9 cellular contexts compared by ENCODE assay signal in the genomic region with DNA sequence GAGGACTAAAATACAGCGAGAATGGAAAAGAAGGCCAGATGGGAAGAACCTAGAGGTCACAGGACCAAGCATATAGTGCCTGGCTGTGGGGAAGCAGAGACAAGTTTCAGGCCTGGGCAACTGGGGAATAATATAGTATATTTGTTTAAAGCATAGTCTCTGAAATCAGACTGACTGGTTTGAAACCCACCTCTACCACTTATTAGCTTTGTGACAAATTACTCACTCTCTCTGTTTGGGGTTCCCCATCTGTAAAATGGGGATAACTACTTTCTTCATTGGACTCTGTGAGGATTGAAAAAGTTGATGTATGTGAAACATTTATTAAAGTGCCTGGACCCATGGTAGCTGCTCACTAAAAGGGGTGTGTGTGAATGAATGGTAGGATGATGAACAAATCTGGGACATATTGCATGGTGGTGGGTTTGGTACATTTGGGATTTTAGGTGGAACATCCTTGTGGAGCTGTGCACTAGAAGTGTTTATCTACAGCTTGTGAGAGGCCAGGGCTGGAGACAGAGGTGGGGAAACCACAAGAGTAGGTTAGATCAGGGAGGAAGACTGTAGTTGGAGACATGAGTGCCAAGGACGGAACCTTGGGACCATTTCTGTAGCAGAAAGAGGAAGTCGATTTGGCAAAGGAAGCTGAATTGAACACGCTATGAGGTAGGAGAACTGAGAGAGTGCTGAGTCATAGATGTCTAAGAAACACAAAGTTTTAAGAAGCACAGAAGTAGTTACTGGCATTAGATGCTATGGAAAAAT. TPM values are rescaled to one million over a fixed set of nuclear protein-coding genes. Genes with fewer than 3 reads are reported as not detected.
DNase-seq lines count a peak whose midpoint lies in the region; ATAC-seq and TF ChIP-seq lines count a peak whose summit lies in the region.
"Had no signal": no experiment of that assay in that cellular context is flagged by ENCODE, and none has a peak within 500 bp of the region (broad histone marks: within the 10 kb centered on the region; RNA-seq: fewer than 3 reads in every experiment).

No MANE protein-coding gene starts in this region.

- no peak for TF ChIP-seq EP300 in esophagus muscularis mucosa (IDR thresholded peaks at IDR 0.05)

- H3K9me3 ChIP-seq in esophagus muscularis mucosa, result no peaks in the 10 kb centered on the region

- H3K4me3 Mint-ChIP-seq in stimulated activated naive B cell treated with anti-CD40 and anti-IgM and Interleukin-4, amounts not matched to agents 10 μg/mL and 1 μg/mL and 100 μg/mL, for 72 hours, result peak overlapping the region; percentile 64 to 72

- intact Hi-C loops in esophagus muscularis mucosa (cut with DNase I), result no loop called here

- H3K9me3 Mint-ChIP-seq in stimulated activated naive B cell treated with anti-CD40 and anti-IgM and Interleukin-4, amounts not matched to agents 10 μg/mL and 1 μg/mL and 100 μg/mL, for 72 hours, result peaks cover 12 to 16% of the 10 kb centered on the region in 2 donors

- peaks cover 60 to 74% of the 10 kb centered on the region in 2 donors for H3K36me3 Mint-ChIP-seq in stimulated activated naive B cell treated with anti-CD40 and anti-IgM and Interleukin-4, amounts not matched to agents 10 μg/mL and 1 μg/mL and 100 μg/mL, for 72 hours

- H3K27ac Mint-ChIP-seq in stimulated activated naive B cell treated with anti-CD40 and anti-IgM and Interleukin-4, amounts not matched to agents 10 μg/mL and 1 μg/mL and 100 μg/mL, for 72 hours, result peak overlapping the region; percentile 91

- no peak for TF ChIP-seq POLR2A in esophagus muscularis mucosa (IDR thresholded peaks at IDR 0.05; ENCODE audit: low read depth)

- no peaks in the 10 kb centered on the region for H3K27me3 Mint-ChIP-seq in stimulated activated naive B cell treated with anti-CD40 and anti-IgM and Interleukin-4, amounts not matched to agents 10 μg/mL and 1 μg/mL and 100 μg/mL, for 72 hours

- peak overlapping the region in 3 of 4 donors; percentile 55 to 66 (median 65) for H3K27ac ChIP-seq in esophagus muscularis mucosa (replicated peaks in 1 of 4)
- H3K27ac ChIP-seq: 22Rv1 had no signal

- no peak overlapping the region for H3K4me3 ChIP-seq in esophagus muscularis mucosa

- peak; percentile 2 for DNase-seq in NCI-H1694 treated with DMSO at 0.1 percent for 48 hours (lab: John Stamatoyannopoulos, UW)
- DNase-seq in NCI-H1694 (lab: John Stamatoyannopoulos, UW), result no peak
- peak; percentile 25 for DNase-seq in RKO (ENCODE audit: low spot score)
- no peak for DNase-seq in esophagus muscularis mucosa (ENCODE audit: extremely low spot score)
- peak; percentile 46 for DNase-seq in stimulated activated naive B cell treated with anti-CD40 and anti-IgM and Interleukin-4, amounts not matched to agents 10 μg/mL and 1 μg/mL and 100 μg/mL, for 72 hours
- DNase-seq in SW480 (ENCODE audit: low spot score), result no peak
- no peak for DNase-seq in NCI-H1092 (lab: John Stamatoyannopoulos, UW)

- peaks cover 0 to 20% (median 6%) of the 10 kb centered on the region in 4 donors for H3K36me3 ChIP-seq in esophagus muscularis mucosa

- WGBS in esophagus muscularis mucosa, result 45% methylated on average over 4 of the region's 4 CpGs

- peaks cover 39 to 85% (median 75%) of the 10 kb centered on the region in 4 donors for H3K4me1 ChIP-seq in esophagus muscularis mucosa

- H3K4me1 Mint-ChIP-seq in stimulated activated naive B cell treated with anti-CD40 and anti-IgM and Interleukin-4, amounts not matched to agents 10 μg/mL and 1 μg/mL and 100 μg/mL, for 72 hours, result peaks cover 50 to 93% of the 10 kb centered on the region in 2 donors

- ATAC-seq in HG02884 (IDR thresholded peaks at IDR 0.05; ENCODE audit: unreplicated experiment), result peak; percentile 83
- peak; percentile 85 to 88 for ATAC-seq in stimulated activated naive B cell treated with anti-CD40 and anti-IgM and Interleukin-4, amounts not matched to agents 10 μg/mL and 1 μg/mL and 100 μg/mL, for 72 hours (replicated peaks)

- H3K27me3 ChIP-seq in esophagus muscularis mucosa, result no peaks in the 10 kb centered on the region

- TF ChIP-seq CTCF in esophagus muscularis mucosa (IDR thresholded peaks at IDR 0.05), result no peak

RNA-seq across cellular contexts. Expression of gene SWAP70, which starts 52.6 kb away (rescaled TPM):
- total RNA-seq in esophagus muscularis mucosa, result 10 to 100 TPM; 37.8 to 54.9 (median 46.5) TPM

Comparison
In these comparisons a context has a peak if more than half of its experiments do, and no peak if none do; other contexts are left out.
1. DNase-seq: peak in NCI-H1694 treated with DMSO at 0.1 percent for 48 hours (single experiment), RKO (single experiment) and stimulated activated naive B cell treated with anti-CD40 and anti-IgM and Interleukin-4, amounts not matched to agents 10 μg/mL and 1 μg/mL and 100 μg/mL, for 72 hours (single experiment); none in NCI-H1694 (single experiment), esophagus muscularis mucosa (single experiment), SW480 (single experiment) and NCI-H1092 (single experiment).